ENCODE assay signal across 18 cellular contexts in genomic region chr14:33404964-33405574, GRCh38.
DNase-seq lines count a peak whose midpoint lies in the region; ATAC-seq, FAIRE-seq and TF ChIP-seq lines count a peak whose summit lies in the region.
"Had no signal": no experiment of that assay in that cellular context is flagged by ENCODE, and none has a peak within 500 bp of the region (broad histone marks: within the 10 kb centered on the region; RNA-seq: fewer than 3 reads in every experiment).

No MANE protein-coding gene starts in this region.

- H3K4me2 ChIP-seq in GM23338 (no peak overlapping the region), H1 (ENCODE audit: insufficient read depth in 1 of 2, low read depth in 2 of 2, low read length in 2 of 2) (no peak overlapping the region), osteoblast (ENCODE audit: insufficient read depth, low read length) (no peak overlapping the region), PC-3 (ENCODE audit: low read length) (no peak overlapping the region)

- no peak overlapping the region for H3K27ac Mint-ChIP-seq in GM23338
- H3K27ac Mint-ChIP-seq: B cell; CD4-positive, alpha-beta T cell had no signal

- no peaks in the 10 kb centered on the region; the same call in 1 of the 2 replicates for H3K23me2 ChIP-seq in H1 (ENCODE audit: low read depth, low read length)

- H3K27me3 ChIP-seq in GM23338 (ENCODE audit: insufficient read depth) (no peaks in the 10 kb centered on the region), HUES64 (ENCODE audit: insufficient read depth, low read length) (no peaks in the 10 kb centered on the region), H1 (replicated peaks in 1 of 4; ENCODE audit: control insufficient read depth in 3 of 4, extremely low read depth in 1 of 4, insufficient read depth in 3 of 4, low read length in 3 of 4) (no peaks in the 10 kb centered on the region), osteoblast (ENCODE audit: insufficient read depth, low read length) (no peaks in the 10 kb centered on the region), PC-3 (ENCODE audit: low read length) (no peaks in the 10 kb centered on the region)

- no peak overlapping the region for H4K8ac ChIP-seq in H1 (ENCODE audit: extremely low read depth, insufficient read depth, low read length)

- no peak overlapping the region for H3K27ac ChIP-seq in GM23338 (ENCODE audit: low read depth)
- H3K27ac ChIP-seq in HUES64 (ENCODE audit: low read depth, low read length), result no peak overlapping the region
- no peak overlapping the region for H3K27ac ChIP-seq in H1 (ENCODE audit: low read depth, low read length)
- H3K27ac ChIP-seq in osteoblast (ENCODE audit: low read depth, low read length), result no peak overlapping the region
- no peak overlapping the region for H3K27ac ChIP-seq in PC-3 (ENCODE audit: low read length)

- no peaks in the 10 kb centered on the region for H3K4me1 Mint-ChIP-seq in GM23338
- H3K4me1 Mint-ChIP-seq: B cell had no signal

- DNase-seq in GM23338 (ENCODE audit: low spot score) (peak; percentile 57), H1 (ENCODE audit: low read depth in 1 of 2, low spot score in 2 of 2) (no peak), iPS-NIHi7 (ENCODE audit: extremely low spot score) (peak; percentile 12), cerebellar nuclear complex (lab: John Stamatoyannopoulos, UW) (no peak), osteoblast (ENCODE audit: insufficient read length, low spot score, missing footprints) (no peak), T1000 (lab: John Stamatoyannopoulos, UW) (no peak), PC-3 (no peak)
- DNase-seq: C1 segment of cervical spinal cord; CD4-positive, alpha-beta T cell; DND-41; GDM1 had no signal

- H3K9ac ChIP-seq in HUES64 (ENCODE audit: low read depth, low read length) (no peak overlapping the region), H1 (replicated peaks in 1 of 4; ENCODE audit: extremely low read depth in 1 of 4, low read depth in 3 of 4, low read length in 3 of 4) (no peak overlapping the region), PC-3 (ENCODE audit: low read length) (no peak overlapping the region)

- no peaks in the 10 kb centered on the region for H3K79me1 ChIP-seq in H1 (ENCODE audit: low read depth, low read length)

- TF ChIP-seq EP300 in H1 (IDR thresholded peaks at IDR 0.05; ENCODE audit: borderline replicate concordance in 1 of 2, low read depth in 2 of 2, low read length in 2 of 2), result no peak

- no peak overlapping the region for H2BK5ac ChIP-seq in H1 (ENCODE audit: low read depth, low read length)

- no peak overlapping the region for H3K14ac ChIP-seq in H1 (ENCODE audit: insufficient read length)

- H3K9me3 ChIP-seq in HUES64 (ENCODE audit: insufficient read depth, low read depth, low read length), result peaks cover 81% of the 10 kb centered on the region
- H3K9me3 ChIP-seq in H1 (ENCODE audit: insufficient read depth in 2 of 2, low read depth in 1 of 2, low read length in 1 of 2), result peaks cover 38 to 48% of the 10 kb centered on the region in 2 experiments
- no peaks in the 10 kb centered on the region for H3K9me3 ChIP-seq in osteoblast (ENCODE audit: low read depth, low read length)
- no peaks in the 10 kb centered on the region for H3K9me3 ChIP-seq in PC-3 (ENCODE audit: low read length)

- CTCF ChIA-PET in H1 (lab: Charles Lee; ENCODE audit: partially characterized antibody) (interaction anchor here (0.6 to 1.6 kb wide), 2 partner anchors 16 to 735 kb away, joined by 3 to 5 read pairs; no protein-coding TSS in a partner anchor), PC-3 (lab: Charles Lee) (no interaction called here)

- H3K36me3 ChIP-seq in GM23338 (ENCODE audit: insufficient read depth), result peaks cover 28% of the 10 kb centered on the region
- H3K36me3 ChIP-seq in HUES64 (ENCODE audit: insufficient read depth, low read length), result no peaks in the 10 kb centered on the region
- H3K36me3 ChIP-seq in H1 (ENCODE audit: control insufficient read depth in 2 of 4, insufficient read depth in 4 of 4, low read length in 3 of 4), result peaks cover 0 to 8% (median 2%) of the 10 kb centered on the region in 4 experiments; a peak in 2 of 8 replicates
- H3K36me3 ChIP-seq in osteoblast (ENCODE audit: insufficient read depth, low read length), result no peaks in the 10 kb centered on the region
- no peaks in the 10 kb centered on the region for H3K36me3 ChIP-seq in PC-3 (ENCODE audit: low read depth, low read length)

- BruUV-seq in PC-3 (replicated peaks; lab: Mats Ljungman, UMichigan), result no TSS peak

- no peak overlapping the region for H2BK15ac ChIP-seq in H1 (ENCODE audit: low read length)

- peaks cover 5% of the 10 kb centered on the region for H3K27me3 Mint-ChIP-seq in GM23338 (ENCODE audit: insufficient read depth, low read depth, poor library complexity)
- H3K27me3 Mint-ChIP-seq: B cell; CD4-positive, alpha-beta T cell had no signal

- H4K20me1 ChIP-seq in GM23338 (replicated peaks; ENCODE audit: insufficient read depth), result no peaks in the 10 kb centered on the region
- no peaks in the 10 kb centered on the region for H4K20me1 ChIP-seq in H1 (replicated peaks in 1 of 2; ENCODE audit: control insufficient read depth in 1 of 2, insufficient read depth in 2 of 2, low read length in 2 of 2)
- no peaks in the 10 kb centered on the region for H4K20me1 ChIP-seq in osteoblast (ENCODE audit: insufficient read depth, low read length)
- H4K20me1 ChIP-seq in PC-3 (ENCODE audit: low read length), result no peaks in the 10 kb centered on the region

- H2AK5ac ChIP-seq in H1 (ENCODE audit: low read depth, low read length), result no peak overlapping the region

- no peak overlapping the region for H3K23ac ChIP-seq in H1 (ENCODE audit: insufficient read length)

- H2BK12ac ChIP-seq in H1 (ENCODE audit: low read depth, low read length), result no peak overlapping the region

- no peak overlapping the region for H3K56ac ChIP-seq in H1 (replicated peaks; ENCODE audit: insufficient read length, low read depth, low read length)

- H3K79me2 ChIP-seq in GM23338 (replicated peaks; ENCODE audit: insufficient read depth) (no peaks in the 10 kb centered on the region), H1 (ENCODE audit: control insufficient read depth in 1 of 2, insufficient read depth in 2 of 2, low read length in 2 of 2) (no peaks in the 10 kb centered on the region), osteoblast (ENCODE audit: insufficient read depth, low read length) (no peaks in the 10 kb centered on the region), PC-3 (ENCODE audit: low read length) (no peaks in the 10 kb centered on the region)

- no peak overlapping the region for H2BK20ac ChIP-seq in H1 (ENCODE audit: low read length)

- 71% methylated on average over 1 of the region's 1 CpG for WGBS in HUES64
- WGBS in H1 (ENCODE audit: extremely low coverage in 1 of 2, insufficient coverage in 1 of 2, insufficient read length in 1 of 2, insufficient replicate concordance in 2 of 2, low coverage in 1 of 2, low lambda C conversion rate in 2 of 2, missing lambda C conversion rate in 1 of 2), 2 experiments, result 83% methylated on average over 1 of the region's 1 CpG; no CpG with 5 or more reads in 1 of the 2 experiments

- peaks cover 61% of the 10 kb centered on the region for H3K36me3 Mint-ChIP-seq in GM23338 (ENCODE audit: low read depth)

- no peak for TF ChIP-seq RAD21 in H1 (IDR thresholded peaks at IDR 0.05 in 1 of 2, conservative IDR thresholded peaks at IDR 0.05 in 1 of 2; ENCODE audit: low read depth in 2 of 2, low read length in 2 of 2)

- intact Hi-C loops in PC-3 (cut with micrococcal nuclease), result no loop called here

- H3K18ac ChIP-seq in H1 (ENCODE audit: extremely low read depth, low read length), result no peak overlapping the region

- ATAC-seq in GM23338, result no peak
- ATAC-seq in PC-3, result no peak
- ATAC-seq: HCT116, HepG2 had no signal

- H3K9me3 Mint-ChIP-seq in GM23338, result peaks cover 72% of the 10 kb centered on the region
- H3K9me3 Mint-ChIP-seq: CD4-positive, alpha-beta T cell had no signal

- POLR2A ChIA-PET in H1 (lab: Charles Lee; ENCODE audit: partially characterized antibody) (no interaction called here), PC-3 (lab: Charles Lee; ENCODE audit: unreplicated experiment) (interaction anchor here (0.6 kb wide), 1 partner anchor 372 kb away, joined by 4 read pairs; no protein-coding TSS in a partner anchor)

- H3K4me1 ChIP-seq in GM23338 (ENCODE audit: insufficient read depth), result no peaks in the 10 kb centered on the region
- H3K4me1 ChIP-seq in HUES64 (ENCODE audit: insufficient read depth, low read length), result no peaks in the 10 kb centered on the region
- H3K4me1 ChIP-seq in H1 (replicated peaks in 1 of 4; ENCODE audit: control insufficient read depth in 3 of 4, insufficient read depth in 4 of 4, low read length in 3 of 4), result no peaks in the 10 kb centered on the region
- H3K4me1 ChIP-seq in osteoblast (ENCODE audit: insufficient read depth, low read length), result no peaks in the 10 kb centered on the region
- H3K4me1 ChIP-seq in PC-3 (ENCODE audit: insufficient read depth, low read length), result peaks cover 27% of the 10 kb centered on the region

- H3K4me3 Mint-ChIP-seq in GM23338, result no peak overlapping the region
- H3K4me3 Mint-ChIP-seq: B cell; CD4-positive, alpha-beta T cell had no signal

- H3K9me2 ChIP-seq in GM23338 (ENCODE audit: insufficient read depth) (peaks cover 2% of the 10 kb centered on the region; the same call in 1 of the 2 replicates), PC-3 (replicated peaks; ENCODE audit: low read length) (no peaks in the 10 kb centered on the region)

- no peaks in the 10 kb centered on the region for H3F3A ChIP-seq in GM23338 (replicated peaks; ENCODE audit: low read depth)
- H3F3A ChIP-seq in PC-3 (ENCODE audit: low read length, unreplicated experiment), result no peaks in the 10 kb centered on the region

- no peak overlapping the region for H2AFZ ChIP-seq in GM23338
- no peak overlapping the region for H2AFZ ChIP-seq in H1 (ENCODE audit: low read length)
- H2AFZ ChIP-seq in osteoblast (ENCODE audit: low read length), result no peak overlapping the region
- no peak overlapping the region for H2AFZ ChIP-seq in PC-3 (ENCODE audit: low read length)

- no peak overlapping the region for H3K4me3 ChIP-seq in GM23338
- H3K4me3 ChIP-seq in HUES64 (ENCODE audit: low read length), result peak overlapping the region; percentile 12; the same call in 1 of the 2 replicates
- no peak overlapping the region for H3K4me3 ChIP-seq in H1 (ENCODE audit: extremely low read depth in 1 of 4, insufficient read depth in 2 of 4, low read depth in 3 of 4, low read length in 4 of 4)
- H3K4me3 ChIP-seq in osteoblast (ENCODE audit: insufficient read depth, low read length), result no peak overlapping the region
- no peak overlapping the region for H3K4me3 ChIP-seq in PC-3 (ENCODE audit: low read length)

- no peak overlapping the region for H2BK120ac ChIP-seq in H1 (replicated peaks; ENCODE audit: low read depth, low read length)

- TF ChIP-seq CTCF in GM23338 (conservative IDR thresholded peaks at IDR 0.05; ENCODE audit: low read depth in 2 of 2) (no peak), H1 (IDR thresholded peaks at IDR 0.05; ENCODE audit: control extremely low read depth in 1 of 3, insufficient read depth in 1 of 3, low read depth in 1 of 3, low read length in 3 of 3) (no peak), osteoblast (IDR thresholded peaks at IDR 0.05; ENCODE audit: extremely low read depth, low read depth, low read length) (no peak), PC-3 (conservative IDR thresholded peaks at IDR 0.05; ENCODE audit: low read depth, low read length) (no peak)

- H4K91ac ChIP-seq in H1 (replicated peaks; ENCODE audit: insufficient read length, low read length), result no peak overlapping the region

- H3K4ac ChIP-seq in H1 (replicated peaks; ENCODE audit: insufficient read length, low read depth, low read length), result no peak overlapping the region

- H4K5ac ChIP-seq in H1 (ENCODE audit: insufficient read length, low read depth, low read length), result no peak overlapping the region

- FAIRE-seq in H1 (lab: Jason Lieb, UNC), result no peak
- FAIRE-seq: A204.1, GM12892, H54, HepG2 had no signal

- no peak for TF ChIP-seq POLR2A in H1 (IDR thresholded peaks at IDR 0.05; ENCODE audit: control extremely low read depth in 1 of 2, low read depth in 2 of 2, low read length in 2 of 2)

Comparison
In these comparisons a context has a peak if more than half of its experiments do, and no peak if none do; other contexts are left out.
1. DNase-seq: peak in GM23338 (single experiment) and iPS-NIHi7 (single experiment); none in H1 (0 of 2), cerebellar nuclear complex (0 of 2), osteoblast (single experiment), T1000 (single experiment) and PC-3 (single experiment).